In genomic region chr2:179070895-179071294, GRCh38 we compare ENCODE assay signal across 7 cellular contexts.
"Had no signal": no experiment of that assay in that cellular context is flagged by ENCODE, and none has a peak within 500 bp of the region (broad histone marks: within the 10 kb centered on the region; RNA-seq: fewer than 3 reads in every experiment).

No MANE protein-coding gene starts in this region.

- FAIRE-seq: GM12891, GM12892, GM18507, GM19239 had no signal

- DNase-seq: GDM1, GF-D8 had no signal

- ATAC-seq: GM12878 had no signal

- H3K4me3 ChIP-seq: GM12878 had no signal
